10 cellular contexts compared by ENCODE assay signal in genomic region chr14:35285168-35285990, GRCh38. TPM values are rescaled to one million over a fixed set of nuclear protein-coding genes. Genes with fewer than 3 reads are reported as not detected.
DNase-seq lines count a peak whose midpoint lies in the region; ATAC-seq, FAIRE-seq and TF ChIP-seq lines count a peak whose summit lies in the region.
"Had no signal": no experiment of that assay in that cellular context is flagged by ENCODE, and none has a peak within 500 bp of the region (broad histone marks: within the 10 kb centered on the region; RNA-seq: fewer than 3 reads in every experiment).

No MANE protein-coding gene starts in this region.

- H3K9me3 Mint-ChIP-seq in HFFc6, result no peaks in the 10 kb centered on the region
- H3K9me3 Mint-ChIP-seq in central memory CD8-positive, alpha-beta T cell, result no peaks in the 10 kb centered on the region

- no peak for FAIRE-seq in RCC 7860 (lab: Jason Lieb, UNC)
- FAIRE-seq: islet of Langerhans had no signal

- H3K9me3 ChIP-seq in MM.1S (replicated peaks; ENCODE audit: insufficient read depth, low read length) (no peaks in the 10 kb centered on the region), upper lobe of right lung (no peaks in the 10 kb centered on the region)

- no peaks in the 10 kb centered on the region for H4K20me1 ChIP-seq in MM.1S (ENCODE audit: insufficient read depth, low read length)

- H3K79me2 ChIP-seq in MM.1S (ENCODE audit: low read length), result no peaks in the 10 kb centered on the region

- H3K4me3 Mint-ChIP-seq in HFFc6, result no peak overlapping the region
- H3K4me3 Mint-ChIP-seq in central memory CD8-positive, alpha-beta T cell, result peak overlapping the region; percentile 69

- peak; percentile 6 for DNase-seq in HFFc6
- DNase-seq in MM.1S, result peak; percentile 61
- DNase-seq in central memory CD8-positive, alpha-beta T cell (ENCODE audit: low spot score in 2 of 2), result no peak
- DNase-seq in upper lobe of right lung, result no peak
- no peak for DNase-seq in left lobe of liver (ENCODE audit: low spot score)
- DNase-seq in T1000 (lab: John Stamatoyannopoulos, UW), result no peak
- no peak for DNase-seq in RCC 7860 (ENCODE audit: low spot score)

- H3F3A ChIP-seq in MM.1S (ENCODE audit: insufficient read depth, low read length), result peaks cover 17% of the 10 kb centered on the region

- TF ChIP-seq CTCF in HFFc6 (IDR thresholded peaks at IDR 0.05) (no peak), MM.1S (IDR thresholded peaks at IDR 0.05; ENCODE audit: low read length) (no peak), upper lobe of right lung (IDR thresholded peaks at IDR 0.05) (no peak)

- H3K36me3 ChIP-seq in MM.1S (replicated peaks; ENCODE audit: insufficient read depth, low read length) (no peaks in the 10 kb centered on the region), upper lobe of right lung (peaks cover 5% of the 10 kb centered on the region)

- peaks cover 22% of the 10 kb centered on the region for H3K4me1 ChIP-seq in MM.1S (ENCODE audit: low read length)
- H3K4me1 ChIP-seq in upper lobe of right lung, result peaks cover 4% of the 10 kb centered on the region

- peak overlapping the region; percentile 46; the same call in 1 of the 2 replicates for H3K4me2 ChIP-seq in MM.1S (ENCODE audit: low read depth, low read length)

- peak; percentile 65 for ATAC-seq in GM18858 (IDR thresholded peaks at IDR 0.05; ENCODE audit: unreplicated experiment)
- ATAC-seq in central memory CD8-positive, alpha-beta T cell (replicated peaks; ENCODE audit: extremely low read depth, poor library complexity, severe bottlenecking), result peak; percentile 79
- peak; percentile 88 for ATAC-seq in upper lobe of right lung
- no peak for ATAC-seq in left lobe of liver

- peaks cover 17% of the 10 kb centered on the region for H3K4me1 Mint-ChIP-seq in HFFc6 (ENCODE audit: low read depth)
- H3K4me1 Mint-ChIP-seq in central memory CD8-positive, alpha-beta T cell, result peaks cover 46% of the 10 kb centered on the region

- H3K27ac ChIP-seq in MM.1S (ENCODE audit: low read length) (peak overlapping the region; percentile 78; the same call in 1 of the 2 replicates), upper lobe of right lung (peak overlapping the region; percentile 51)
- H3K27ac ChIP-seq: VCaP had no signal

- H3K27me3 ChIP-seq in MM.1S (replicated peaks; ENCODE audit: insufficient read depth, low read length) (no peaks in the 10 kb centered on the region), upper lobe of right lung (no peaks in the 10 kb centered on the region)

- intact Hi-C loops in upper lobe of right lung (cut with DNase I), result no loop called here

- H3K27me3 Mint-ChIP-seq in HFFc6 (ENCODE audit: insufficient read depth), result no peaks in the 10 kb centered on the region
- no peaks in the 10 kb centered on the region for H3K27me3 Mint-ChIP-seq in central memory CD8-positive, alpha-beta T cell

- peaks cover 8% of the 10 kb centered on the region for H3K36me3 Mint-ChIP-seq in HFFc6 (ENCODE audit: low read depth)
- peaks cover 12% of the 10 kb centered on the region for H3K36me3 Mint-ChIP-seq in central memory CD8-positive, alpha-beta T cell (ENCODE audit: insufficient read depth)

- H3K9ac ChIP-seq in MM.1S (ENCODE audit: low read length), result no peak overlapping the region

- H3K4me3 ChIP-seq in MM.1S (ENCODE audit: low read length) (peak overlapping the region; percentile 37), upper lobe of right lung (no peak overlapping the region)

- H3K27ac Mint-ChIP-seq in HFFc6, result peak overlapping the region; percentile 49; the same call in 1 of the 2 replicates
- peak overlapping the region; percentile 80 for H3K27ac Mint-ChIP-seq in central memory CD8-positive, alpha-beta T cell (ENCODE audit: low read depth)

- H2AFZ ChIP-seq in MM.1S (ENCODE audit: low read length), result peak overlapping the region; percentile 25; the same call in 1 of the 2 replicates

- no peaks in the 10 kb centered on the region for H3K9me2 ChIP-seq in MM.1S (replicated peaks; ENCODE audit: insufficient read depth, low read length)

RNA-seq across cellular contexts. Expression of gene PSMA6, which starts 6.8 kb away (rescaled TPM):
- total RNA-seq in HFFc6 (2021; fragmentation: NEBNext Ultra II Directional; extraction: Animal tissue kit (Norgen Biotek cat#: 25700)), result 100 to 1,000 TPM; 186 to 233 (median 222) TPM
- 157 TPM for total RNA-seq in upper lobe of right lung
- 72.0 TPM for total RNA-seq in left lobe of liver

Comparison
In these comparisons a context has a peak if more than half of its experiments do, and no peak if none do; other contexts are left out.
1. DNase-seq: peak in HFFc6 (single experiment) and MM.1S (single experiment); none in central memory CD8-positive, alpha-beta T cell (0 of 2), upper lobe of right lung (single experiment), left lobe of liver (single experiment), T1000 (single experiment) and RCC 7860 (single experiment).